ENCODE assay signal across 21 cellular contexts in genomic region chr16:13171313-13171712, GRCh38.
"Had no signal": no experiment of that assay in that cellular context is flagged by ENCODE, and none has a peak within 500 bp of the region (broad histone marks: within the 10 kb centered on the region; RNA-seq: fewer than 3 reads in every experiment).

No MANE protein-coding gene starts in this region.

- H3K4me1 ChIP-seq: esophagus squamous epithelium, foreskin keratinocyte, left lung, psoas muscle, spleen, tibial artery, upper lobe of right lung, vagina had no signal

- H3K27me3 ChIP-seq: esophagus squamous epithelium, foreskin keratinocyte, hepatocyte, left lung, neutrophil, spleen, upper lobe of right lung, vagina had no signal

- DNase-seq: effector memory CD8-positive, alpha-beta T cell; esophagus squamous epithelium; foreskin keratinocyte; islet precursor cell; left lung; mesenchymal stem cell; naive B cell; psoas muscle; spleen; stimulated activated CD4-positive, alpha-beta T cell treated with anti-CD3 and anti-CD28 coated beads, Interleukin-15, amount 100 ng/mL, for 24 hours; stimulated activated CD4-positive, alpha-beta T cell treated with anti-CD3 and anti-CD28 coated beads, Interleukin-1b, Interleukin-23, amount 100 ng/mL, for 48 hours; stimulated activated CD4-positive, alpha-beta T cell treated with anti-CD3 and anti-CD28 coated beads, Interleukin-4, amount 100 ng/mL, for 24 hours; tibial artery; upper lobe of right lung had no signal

- H3K9me3 ChIP-seq: esophagus squamous epithelium, neutrophil, psoas muscle, tibial artery, upper lobe of right lung, vagina had no signal

- H3K27ac ChIP-seq: esophagus squamous epithelium, foreskin keratinocyte, hepatocyte, left lung, neutrophil, psoas muscle, spleen, tibial artery, upper lobe of right lung, vagina had no signal

- H2AFZ ChIP-seq: hepatocyte had no signal

- H3K79me2 ChIP-seq: hepatocyte had no signal

- H3K36me3 ChIP-seq: esophagus squamous epithelium, left lung, neutrophil, spleen, tibial artery, upper lobe of right lung, vagina had no signal

- H3K4me2 ChIP-seq: hepatocyte had no signal

- ATAC-seq: effector memory CD8-positive, alpha-beta T cell; foreskin keratinocyte; left lung; psoas muscle; sciatic nerve; stimulated activated memory B cell treated with anti-CD40 and anti-IgM and Interleukin-4, amounts not matched to agents 10 μg/mL and 1 μg/mL and 100 μg/mL, for 72 hours; upper lobe of right lung had no signal

- H3K4me3 ChIP-seq: esophagus squamous epithelium, hepatocyte, left lung, lung, psoas muscle, spleen, tibial artery, upper lobe of right lung, vagina had no signal

- FAIRE-seq: colon had no signal
